In the genomic region with DNA sequence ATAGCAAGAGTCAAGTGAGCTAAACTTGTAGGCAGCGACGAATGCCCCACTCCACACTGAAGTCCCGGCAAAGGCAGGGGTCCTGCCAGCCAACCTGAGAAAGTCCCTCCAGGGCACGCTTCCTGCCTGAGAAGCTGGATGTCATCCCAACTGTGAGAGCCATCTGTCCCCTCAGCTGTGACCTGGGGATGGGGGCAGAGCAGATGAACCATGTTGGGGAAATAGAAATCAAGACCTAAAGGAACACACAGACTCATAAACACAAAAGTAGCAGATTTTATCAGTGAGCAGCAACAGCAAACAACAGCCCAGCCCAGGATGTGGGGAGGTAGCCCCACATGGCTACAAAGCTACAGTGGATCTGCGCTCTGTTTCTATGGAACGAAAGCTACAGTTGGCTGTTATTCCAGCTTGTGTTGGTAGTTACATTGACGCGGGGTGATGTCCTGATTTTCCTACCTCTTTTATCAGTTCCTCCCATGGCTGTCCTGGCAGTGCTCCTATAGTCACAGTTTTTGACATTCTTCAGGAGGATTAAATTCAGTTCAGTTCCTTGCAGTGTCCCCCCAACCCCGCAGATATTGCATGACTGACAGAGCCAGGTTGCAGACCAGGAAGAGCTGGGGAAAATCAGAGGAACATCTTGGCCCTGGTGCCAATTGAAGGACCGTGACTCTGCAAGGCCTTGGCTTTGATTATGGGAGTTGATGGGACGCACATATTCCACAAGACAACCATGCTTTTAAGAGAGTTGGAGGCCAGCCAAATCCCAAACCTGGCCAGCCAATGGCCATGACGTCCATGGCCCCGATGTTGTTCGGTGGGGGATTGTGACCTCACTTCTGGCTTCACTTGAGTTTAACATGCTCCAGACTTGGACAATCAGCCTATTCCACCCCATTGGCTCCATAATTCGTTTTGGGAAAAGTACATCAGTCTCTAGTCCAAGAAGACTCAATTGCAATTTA, we compare ENCODE assay signal across 17 cellular contexts. TPM values are rescaled to one million over a fixed set of nuclear protein-coding genes. Genes with fewer than 3 reads are reported as not detected.
A peak's percentile ranks its signal among the peaks of the same experiment; 100 is the strongest.
DNase-seq lines count a peak whose midpoint lies in the region; ATAC-seq and TF ChIP-seq lines count a peak whose summit lies in the region.
"Had no signal": no experiment of that assay in that cellular context is flagged by ENCODE, and none has a peak within 500 bp of the region (broad histone marks: within the 10 kb centered on the region; RNA-seq: fewer than 3 reads in every experiment).

No MANE protein-coding gene starts in this region.

- H3K27ac Mint-ChIP-seq in activated naive CD4-positive, alpha-beta T cell treated with anti-CD3 and anti-CD28 coated beads, Interleukin-2, amount 10 ng/mL, durations not matched to agents 7 days and 5 days: peak overlapping the region; percentile 85
- H3K27ac Mint-ChIP-seq in activated CD4-positive, alpha-beta memory T cell treated with anti-CD3 and anti-CD28 coated beads, Interleukin-2, amount 10 ng/mL, durations not matched to agents 7 days and 5 days: peak overlapping the region; percentile 86
- H3K27ac Mint-ChIP-seq: stimulated activated naive CD8-positive, alpha-beta T cell treated with anti-CD3 and anti-CD28 coated beads, Interleukin-15, amount 100 ng/mL, for 72 hours had no signal

- peaks cover 20% of the 10 kb centered on the region for H3K27me3 Mint-ChIP-seq in activated naive CD4-positive, alpha-beta T cell treated with anti-CD3 and anti-CD28 coated beads, Interleukin-2, amount 10 ng/mL, durations not matched to agents 7 days and 5 days
- peaks cover 3% of the 10 kb centered on the region for H3K27me3 Mint-ChIP-seq in activated CD4-positive, alpha-beta memory T cell treated with anti-CD3 and anti-CD28 coated beads, Interleukin-2, amount 10 ng/mL, durations not matched to agents 7 days and 5 days
- H3K27me3 Mint-ChIP-seq: stimulated activated naive CD8-positive, alpha-beta T cell treated with anti-CD3 and anti-CD28 coated beads, Interleukin-15, amount 100 ng/mL, for 72 hours had no signal

- no peak overlapping the region for H3K4me3 Mint-ChIP-seq in activated naive CD4-positive, alpha-beta T cell treated with anti-CD3 and anti-CD28 coated beads, Interleukin-2, amount 10 ng/mL, durations not matched to agents 7 days and 5 days
- H3K4me3 Mint-ChIP-seq in activated CD4-positive, alpha-beta memory T cell treated with anti-CD3 and anti-CD28 coated beads, Interleukin-2, amount 10 ng/mL, durations not matched to agents 7 days and 5 days: no peak overlapping the region
- H3K4me3 Mint-ChIP-seq: stimulated activated naive CD8-positive, alpha-beta T cell treated with anti-CD3 and anti-CD28 coated beads, Interleukin-15, amount 100 ng/mL, for 72 hours had no signal

- WGBS in psoas muscle, 3 donors: 33 to 47% (median 36%) methylated on average over 15 of the region's 15 CpGs

- H3K4me3 ChIP-seq in effector memory CD4-positive, alpha-beta T cell (ENCODE audit: insufficient read depth, low read depth, low read length, poor library complexity, severe bottlenecking): no peak overlapping the region
- H3K4me3 ChIP-seq in upper lobe of right lung (no peak overlapping the region), psoas muscle (no peak overlapping the region)
- H3K4me3 ChIP-seq: PC-9 had no signal

- H3K36me3 ChIP-seq in effector memory CD4-positive, alpha-beta T cell (ENCODE audit: control insufficient read depth, insufficient read depth, low read length): no peaks in the 10 kb centered on the region
- no peaks in the 10 kb centered on the region for H3K36me3 ChIP-seq in upper lobe of right lung
- no peaks in the 10 kb centered on the region for H3K36me3 ChIP-seq in psoas muscle (ENCODE audit: insufficient read depth in 1 of 2, low read depth in 1 of 2)

- peaks cover 27% of the 10 kb centered on the region for H3K4me1 Mint-ChIP-seq in activated naive CD4-positive, alpha-beta T cell treated with anti-CD3 and anti-CD28 coated beads, Interleukin-2, amount 10 ng/mL, durations not matched to agents 7 days and 5 days
- H3K4me1 Mint-ChIP-seq in activated CD4-positive, alpha-beta memory T cell treated with anti-CD3 and anti-CD28 coated beads, Interleukin-2, amount 10 ng/mL, durations not matched to agents 7 days and 5 days: peaks cover 32% of the 10 kb centered on the region

- CTCF ChIA-PET in activated naive CD4-positive, alpha-beta T cell treated with anti-CD3 and anti-CD28 coated beads, Interleukin-2, amount 10 ng/mL, durations not matched to agents 7 days and 5 days (lab: Charles Lee): interaction anchor here (1.1 kb wide), 1 partner anchor 123 kb away, joined by 3 read pairs; no protein-coding TSS in a partner anchor
- CTCF ChIA-PET in activated CD4-positive, alpha-beta memory T cell treated with anti-CD3 and anti-CD28 coated beads, Interleukin-2, amount 10 ng/mL, durations not matched to agents 7 days and 5 days (lab: Charles Lee): interaction anchor here (0.9 to 1.1 kb wide), 3 partner anchors 9 to 23 kb away, joined by 3 to 4 read pairs (median 4); no protein-coding TSS in a partner anchor

- no peaks in the 10 kb centered on the region for H3K9me3 ChIP-seq in effector memory CD4-positive, alpha-beta T cell (ENCODE audit: control insufficient read depth, low read length)
- H3K9me3 ChIP-seq in upper lobe of right lung: no peaks in the 10 kb centered on the region
- no peaks in the 10 kb centered on the region for H3K9me3 ChIP-seq in psoas muscle
- H3K9me3 ChIP-seq: SK-N-SH had no signal

- POLR2A ChIA-PET in activated CD4-positive, alpha-beta memory T cell treated with anti-CD3 and anti-CD28 coated beads, Interleukin-2, amount 10 ng/mL, durations not matched to agents 7 days and 5 days (lab: Charles Lee): interaction anchor here (0.9 to 1.9 kb wide), 4 partner anchors 14 to 71 kb away, joined by 3 to 5 read pairs (median 3); partner anchors contain the start of genes IGHMBP2 and MRPL21

- H3K27me3 ChIP-seq in effector memory CD4-positive, alpha-beta T cell (replicated peaks; ENCODE audit: control insufficient read depth, insufficient read depth, low read length, poor library complexity, severe bottlenecking): no peaks in the 10 kb centered on the region
- H3K27me3 ChIP-seq in upper lobe of right lung (no peaks in the 10 kb centered on the region), psoas muscle (ENCODE audit: insufficient read depth in 3 of 3, low read length in 2 of 3) (peaks cover 0 to 20% (median 5%) of the 10 kb centered on the region in 3 donors)

- DNase-seq in activated naive CD4-positive, alpha-beta T cell treated with anti-CD3 and anti-CD28 coated beads, Interleukin-2, amount 10 ng/mL, durations not matched to agents 7 days and 5 days: peak; percentile 53
- DNase-seq in activated naive CD4-positive, alpha-beta T cell treated with anti-CD3 and anti-CD28 coated beads, Interleukin-2, amount 50 U/mL, for 16 hours: no peak
- peak; percentile 51 for DNase-seq in activated CD4-positive, alpha-beta memory T cell treated with anti-CD3 and anti-CD28 coated beads, Interleukin-2, amount 10 ng/mL, durations not matched to agents 7 days and 5 days
- DNase-seq in effector memory CD4-positive, alpha-beta T cell: peak in 1 of 3 donors; percentile 6
- DNase-seq in upper lobe of right lung: peak; percentile 46
- no peak for DNase-seq in NCI-H2107 (lab: John Stamatoyannopoulos, UW)
- no peak for DNase-seq in psoas muscle
- DNase-seq: COR-L47; foreskin fibroblast; NCI-H187 treated with DMSO at 0.1 percent for 48 hours; NCI-H526 treated with DMSO at 0.1 percent for 48 hours; PC-9; SK-N-SH; stimulated activated naive CD8-positive, alpha-beta T cell treated with anti-CD3 and anti-CD28 coated beads, Interleukin-15, amount 100 ng/mL, for 72 hours had no signal

- ATAC-seq in upper lobe of right lung: no peak
- no peak for ATAC-seq in psoas muscle
- no peak for ATAC-seq in GM21717 (IDR thresholded peaks at IDR 0.05; ENCODE audit: unreplicated experiment)
- ATAC-seq: activated naive CD4-positive, alpha-beta T cell treated with anti-CD3 and anti-CD28 coated beads, Interleukin-2, amount 50 U/mL, for 72 hours; left lobe of liver; stimulated activated naive CD8-positive, alpha-beta T cell treated with anti-CD3 and anti-CD28 coated beads, Interleukin-15, amount 100 ng/mL, for 72 hours had no signal

- H3K9me3 Mint-ChIP-seq in activated naive CD4-positive, alpha-beta T cell treated with anti-CD3 and anti-CD28 coated beads, Interleukin-2, amount 10 ng/mL, durations not matched to agents 7 days and 5 days: peaks cover 6% of the 10 kb centered on the region
- H3K9me3 Mint-ChIP-seq in activated CD4-positive, alpha-beta memory T cell treated with anti-CD3 and anti-CD28 coated beads, Interleukin-2, amount 10 ng/mL, durations not matched to agents 7 days and 5 days: no peaks in the 10 kb centered on the region
- H3K9me3 Mint-ChIP-seq: activated naive CD4-positive, alpha-beta T cell treated with anti-CD3 and anti-CD28 coated beads, Interleukin-2, amount 50 U/mL, for 72 hours; stimulated activated naive CD8-positive, alpha-beta T cell treated with anti-CD3 and anti-CD28 coated beads, Interleukin-15, amount 100 ng/mL, for 72 hours had no signal

- H3K36me3 Mint-ChIP-seq in activated naive CD4-positive, alpha-beta T cell treated with anti-CD3 and anti-CD28 coated beads, Interleukin-2, amount 10 ng/mL, durations not matched to agents 7 days and 5 days: peaks cover 4% of the 10 kb centered on the region
- peaks cover 15% of the 10 kb centered on the region for H3K36me3 Mint-ChIP-seq in activated CD4-positive, alpha-beta memory T cell treated with anti-CD3 and anti-CD28 coated beads, Interleukin-2, amount 10 ng/mL, durations not matched to agents 7 days and 5 days (ENCODE audit: low read depth)
- H3K36me3 Mint-ChIP-seq: activated naive CD4-positive, alpha-beta T cell treated with anti-CD3 and anti-CD28 coated beads, Interleukin-2, amount 50 U/mL, for 72 hours had no signal

- intact Hi-C loops in upper lobe of right lung (cut with DNase I) (no loop called here), psoas muscle (cut with DNase I) (no loop called here)

- peaks cover 18% of the 10 kb centered on the region for H3K4me1 ChIP-seq in effector memory CD4-positive, alpha-beta T cell (ENCODE audit: control insufficient read depth, insufficient read depth, low read length, poor library complexity, severe bottlenecking)
- H3K4me1 ChIP-seq in upper lobe of right lung (no peaks in the 10 kb centered on the region), psoas muscle (no peaks in the 10 kb centered on the region)

- TF ChIP-seq CTCF in upper lobe of right lung (IDR thresholded peaks at IDR 0.05): no peak
- no peak for TF ChIP-seq CTCF in psoas muscle (IDR thresholded peaks at IDR 0.05)

- H3K27ac ChIP-seq in effector memory CD4-positive, alpha-beta T cell (ENCODE audit: insufficient read depth, low read length, poor library complexity, severe bottlenecking): peak overlapping the region; percentile 23
- H3K27ac ChIP-seq in upper lobe of right lung: no peak overlapping the region
- no peak overlapping the region for H3K27ac ChIP-seq in psoas muscle
- H3K27ac ChIP-seq: PC-9 had no signal

RNA-seq across cellular contexts. Expression of gene MRGPRD, which starts 14.6 kb away (rescaled TPM):
- not detected for total RNA-seq in activated CD4-positive, alpha-beta memory T cell treated with anti-CD3 and anti-CD28 coated beads, Interleukin-2, amount 10 ng/mL, durations not matched to agents 7 days and 5 days
- total RNA-seq in upper lobe of right lung (not detected), psoas muscle (not detected)
- polyA plus RNA-seq in psoas muscle: not detected
- total RNA-seq: activated naive CD4-positive, alpha-beta T cell treated with anti-CD3 and anti-CD28 coated beads, Interleukin-2, amount 50 U/mL, for 72 hours; left lobe of liver; PC-9 had no signal
- polyA plus RNA-seq: SK-N-SH had no signal

RNA-seq across cellular contexts. Expression of gene MRGPRF, which starts 46.9 kb away (rescaled TPM):
- not detected for total RNA-seq in activated CD4-positive, alpha-beta memory T cell treated with anti-CD3 and anti-CD28 coated beads, Interleukin-2, amount 10 ng/mL, durations not matched to agents 7 days and 5 days
- total RNA-seq in upper lobe of right lung (13.2 TPM), psoas muscle (1 to 10 TPM; 1.7 to 2.9 (median 2.6) TPM)
- 1 to 10 TPM; 1.8 to 3.8 (median 2.8) TPM for polyA plus RNA-seq in psoas muscle
- total RNA-seq: activated naive CD4-positive, alpha-beta T cell treated with anti-CD3 and anti-CD28 coated beads, Interleukin-2, amount 50 U/mL, for 72 hours had no signal

Comparison
In these comparisons a context has a peak if more than half of its experiments do, and no peak if none do; other contexts are left out.
1. DNase-seq: peak in activated naive CD4-positive, alpha-beta T cell treated with anti-CD3 and anti-CD28 coated beads, Interleukin-2, amount 10 ng/mL, durations not matched to agents 7 days and 5 days (single experiment), activated CD4-positive, alpha-beta memory T cell treated with anti-CD3 and anti-CD28 coated beads, Interleukin-2, amount 10 ng/mL, durations not matched to agents 7 days and 5 days (single experiment) and upper lobe of right lung (single experiment); none in activated naive CD4-positive, alpha-beta T cell treated with anti-CD3 and anti-CD28 coated beads, Interleukin-2, amount 50 U/mL, for 16 hours (single experiment), NCI-H2107 (single experiment) and psoas muscle (0 of 2).